ENCODE assay signal across 29 cellular contexts in genomic region chrX:40705658-40706312, GRCh38.
"Had no signal": no experiment of that assay in that cellular context is flagged by ENCODE, and none has a peak within 500 bp of the region (broad histone marks: within the 10 kb centered on the region; RNA-seq: fewer than 3 reads in every experiment).

No MANE protein-coding gene starts in this region.

- H3K9me3 Mint-ChIP-seq: activated CD8-positive, alpha-beta T cell treated with anti-CD3 and anti-CD28 coated beads for 36 hours; activated naive CD4-positive, alpha-beta T cell treated with anti-CD3 and anti-CD28 coated beads, Interleukin-2, amount 50 U/mL, for 24 hours; activated T-cell treated with anti-CD3 and anti-CD28 coated beads, Interleukin-2, amount 50 U/mL, for 4 hours; activated T-helper 17 cell treated with anti-CD3 and anti-CD28 coated beads, Interleukin-2, amount 50 U/mL, for 72 hours; naive B cell; T-helper 1 cell treated with Interleukin-12 subunit alpha and Interleukin-12 subunit beta and Interleukin-4 antibody, amounts not matched to agents 30 μg/mL and 1 μg/mL, for 36 hours had no signal

- DNase-seq: activated CD4-positive, alpha-beta T cell treated with anti-CD3 and anti-CD28 coated beads for 1 hour; activated CD4-positive, alpha-beta T cell treated with anti-CD3 and anti-CD28 coated beads, Interleukin-2, amount 50 U/mL, for 1 hour; activated CD8-positive, alpha-beta T cell treated with anti-CD3 and anti-CD28 coated beads for 36 hours; activated gamma-delta T cell treated with Interleukin-2 at 50 U/mL for 16 hours; activated T-cell treated with anti-CD3 and anti-CD28 coated beads, Interleukin-2, amount 50 U/mL, for 4 hours; anterior cingulate cortex; colonic mucosa; effector memory CD4-positive, alpha-beta T cell; glutamatergic neuron; left ventricle myocardium superior; naive B cell; ovary; retina; sigmoid colon; stimulated activated CD4-positive, alpha-beta T cell treated with anti-CD3 and anti-CD28 coated beads, Interleukin-1b, Interleukin-23, amount 100 ng/mL, for 48 hours; stimulated activated CD4-positive, alpha-beta T cell treated with anti-CD3 and anti-CD28 coated beads, Interleukin-4, amount 100 ng/mL, for 4 hours; stimulated activated CD8-positive, alpha-beta memory T cell treated with anti-CD3 and anti-CD28 coated beads, Interleukin-4, amount 100 ng/mL, for 48 hours; stimulated activated naive CD4-positive, alpha-beta T cell; T-helper 9 cell; tibial artery; upper lobe of right lung; WERI-Rb-1 had no signal

- FAIRE-seq: bronchial epithelial cell, frontal cortex, islet of Langerhans had no signal

- H3K27ac Mint-ChIP-seq: activated CD8-positive, alpha-beta T cell treated with anti-CD3 and anti-CD28 coated beads for 36 hours; activated T-helper 17 cell treated with anti-CD3 and anti-CD28 coated beads, Interleukin-2, amount 50 U/mL, for 72 hours; progenitor cell of endocrine pancreas; T-helper 1 cell treated with Interleukin-12 subunit alpha and Interleukin-12 subunit beta and Interleukin-4 antibody, amounts not matched to agents 30 μg/mL and 1 μg/mL, for 36 hours had no signal

- ATAC-seq: activated CD8-positive, alpha-beta T cell treated with anti-CD3 and anti-CD28 coated beads for 36 hours; activated T-cell treated with anti-CD3 and anti-CD28 coated beads, Interleukin-2, amount 50 U/mL, for 4 hours; activated T-helper 17 cell treated with anti-CD3 and anti-CD28 coated beads, Interleukin-2, amount 50 U/mL, for 72 hours; left ventricle myocardium superior; upper lobe of right lung had no signal

- H3K4me3 Mint-ChIP-seq: activated CD8-positive, alpha-beta T cell treated with anti-CD3 and anti-CD28 coated beads for 36 hours; activated naive CD4-positive, alpha-beta T cell treated with anti-CD3 and anti-CD28 coated beads, Interleukin-2, amount 50 U/mL, for 24 hours; activated T-cell treated with anti-CD3 and anti-CD28 coated beads, Interleukin-2, amount 50 U/mL, for 4 hours; activated T-helper 17 cell treated with anti-CD3 and anti-CD28 coated beads, Interleukin-2, amount 50 U/mL, for 72 hours; naive B cell; T-helper 1 cell treated with Interleukin-12 subunit alpha and Interleukin-12 subunit beta and Interleukin-4 antibody, amounts not matched to agents 30 μg/mL and 1 μg/mL, for 36 hours had no signal

- H3K27me3 Mint-ChIP-seq: activated CD8-positive, alpha-beta T cell treated with anti-CD3 and anti-CD28 coated beads for 36 hours; activated naive CD4-positive, alpha-beta T cell treated with anti-CD3 and anti-CD28 coated beads, Interleukin-2, amount 50 U/mL, for 24 hours; activated T-helper 17 cell treated with anti-CD3 and anti-CD28 coated beads, Interleukin-2, amount 50 U/mL, for 72 hours; naive B cell; progenitor cell of endocrine pancreas had no signal

- H3K4me1 Mint-ChIP-seq: activated naive CD4-positive, alpha-beta T cell treated with anti-CD3 and anti-CD28 coated beads, Interleukin-2, amount 50 U/mL, for 24 hours; activated T-helper 17 cell treated with anti-CD3 and anti-CD28 coated beads, Interleukin-2, amount 50 U/mL, for 72 hours; naive B cell had no signal
